Comparison of ENCODE assay signal across 17 cellular contexts in genomic region chr13:23637813-23638212, GRCh38.
DNase-seq lines count a peak whose midpoint lies in the region; ATAC-seq lines count a peak whose summit lies in the region.
"Had no signal": no experiment of that assay in that cellular context is flagged by ENCODE, and none has a peak within 500 bp of the region (broad histone marks: within the 10 kb centered on the region; RNA-seq: fewer than 3 reads in every experiment).

No MANE protein-coding gene starts in this region.

- ATAC-seq in left ventricle myocardium superior (peak; percentile 78), GM18861 (IDR thresholded peaks at IDR 0.05; ENCODE audit: unreplicated experiment) (no peak), GM18870 (IDR thresholded peaks at IDR 0.05; ENCODE audit: unreplicated experiment) (no peak), HG02884 (IDR thresholded peaks at IDR 0.05; ENCODE audit: unreplicated experiment) (no peak)
- ATAC-seq: GM12878, left lung had no signal

- intact Hi-C loops in left ventricle myocardium superior (cut with micrococcal nuclease) = no loop called here

- peak; percentile 93 for DNase-seq in DMS 273 (lab: John Stamatoyannopoulos, UW; ENCODE audit: unreplicated experiment)
- peak; percentile 90 for DNase-seq in NCI-H69 (lab: John Stamatoyannopoulos, UW)
- peak; percentile 47 for DNase-seq in left ventricle myocardium superior
- DNase-seq in pons (ENCODE audit: low spot score) = peak; percentile 59
- DNase-seq in cerebellum (ENCODE audit: low spot score) = no peak
- DNase-seq: activated CD4-positive, alpha-beta T cell treated with anti-CD3 and anti-CD28 coated beads, Interleukin-2, amount 50 U/mL, for 4 hours; Calu3; effector CD8-positive, alpha-beta T cell; GOT3; left lung; NCI-H1436; PC-9; stomach had no signal
